ENCODE assay signal across 9 cellular contexts in genomic region chr5:57137401-57137800, GRCh38.
"Had no signal": no experiment of that assay in that cellular context is flagged by ENCODE, and none has a peak within 500 bp of the region (broad histone marks: within the 10 kb centered on the region; RNA-seq: fewer than 3 reads in every experiment).

No MANE protein-coding gene starts in this region.

- H3K4me3 ChIP-seq: left lung, lung, neural progenitor cell, transverse colon had no signal

- H3K36me3 ChIP-seq: left lung, neural progenitor cell, transverse colon, WERI-Rb-1 had no signal

- H3K27me3 ChIP-seq: left lung, neural progenitor cell, transverse colon had no signal

- H3K9ac ChIP-seq: neural progenitor cell had no signal

- H3K9me3 ChIP-seq: left lung, transverse colon had no signal

- FAIRE-seq: endometrium, small intestine, TTC549, urothelium cell line had no signal

- H3K4me2 ChIP-seq: neural progenitor cell had no signal

- H3K4me1 ChIP-seq: left lung, neural progenitor cell, transverse colon had no signal

- H3K27ac ChIP-seq: left lung, neural progenitor cell, transverse colon, WERI-Rb-1 had no signal
